ENCODE assay signal across 20 cellular contexts in genomic region chr10:51675088-51675487, GRCh38. TPM values are rescaled to one million over a fixed set of nuclear protein-coding genes. Genes with fewer than 3 reads are reported as not detected.
A peak's percentile ranks its signal among the peaks of the same experiment; 100 is the strongest.
DNase-seq lines count a peak whose midpoint lies in the region; ATAC-seq and TF ChIP-seq lines count a peak whose summit lies in the region.
"Had no signal": no experiment of that assay in that cellular context is flagged by ENCODE, and none has a peak within 500 bp of the region (broad histone marks: within the 10 kb centered on the region; RNA-seq: fewer than 3 reads in every experiment).

No MANE protein-coding gene starts in this region.

- no peak for TF ChIP-seq CTCF in GM10266 (IDR thresholded peaks at IDR 0.05; ENCODE audit: control insufficient read depth, insufficient read depth, low read depth, missing control alignments)

- DNase-seq in EL (peak; percentile 15), LHCN-M2 (ENCODE audit: low read depth) (peak; percentile 55), dedifferentiated amniotic fluid mesenchymal stem cell (ENCODE audit: extremely low spot score) (peak; percentile 38), NCI-H1048 (lab: John Stamatoyannopoulos, UW) (no peak), GM10266 (ENCODE audit: extremely low spot score) (no peak)
- DNase-seq in NK-92 treated with Interleukin-12 subunit alpha and Interleukin-12 subunit beta, amount 100 ng/mL, for 24 hours (lab: John Stamatoyannopoulos, UW): no peak
- DNase-seq: Calu3, DMS79 treated with DMSO at 0.1 percent for 48 hours, Kasumi-1, MG63, NCI-H2029, NCI-H446 treated with DMSO at 0.1 percent for 48 hours, NCI-H526 treated with DMSO at 0.1 percent for 48 hours, Peyer's patch, SHP77 treated with DMSO at 0.1 percent for 48 hours, T-helper 1 cell had no signal

- no peak for ATAC-seq in GM21528 (IDR thresholded peaks at IDR 0.05; ENCODE audit: low FRiP score, unreplicated experiment)
- ATAC-seq: A549, HepG2, K562 had no signal

RNA-seq across cellular contexts. Expression of gene CSTF2T, which starts 24.3 kb away (rescaled TPM):
- 24.0 and 24.9 TPM in 2 replicates for total RNA-seq in LHCN-M2 (2014; rRNA removed)
- polyA plus RNA-seq in LHCN-M2 (2012): 10.4 TPM

Comparison
In these comparisons a context has a peak if more than half of its experiments do, and no peak if none do; other contexts are left out.
1. DNase-seq: peak in EL (single experiment), LHCN-M2 (single experiment) and dedifferentiated amniotic fluid mesenchymal stem cell (single experiment); none in NCI-H1048 (single experiment), NK-92 treated with Interleukin-12 subunit alpha and Interleukin-12 subunit beta, amount 100 ng/mL, for 24 hours (single experiment) and GM10266 (single experiment).